ENCODE assay signal across 8 cellular contexts in the genomic region with DNA sequence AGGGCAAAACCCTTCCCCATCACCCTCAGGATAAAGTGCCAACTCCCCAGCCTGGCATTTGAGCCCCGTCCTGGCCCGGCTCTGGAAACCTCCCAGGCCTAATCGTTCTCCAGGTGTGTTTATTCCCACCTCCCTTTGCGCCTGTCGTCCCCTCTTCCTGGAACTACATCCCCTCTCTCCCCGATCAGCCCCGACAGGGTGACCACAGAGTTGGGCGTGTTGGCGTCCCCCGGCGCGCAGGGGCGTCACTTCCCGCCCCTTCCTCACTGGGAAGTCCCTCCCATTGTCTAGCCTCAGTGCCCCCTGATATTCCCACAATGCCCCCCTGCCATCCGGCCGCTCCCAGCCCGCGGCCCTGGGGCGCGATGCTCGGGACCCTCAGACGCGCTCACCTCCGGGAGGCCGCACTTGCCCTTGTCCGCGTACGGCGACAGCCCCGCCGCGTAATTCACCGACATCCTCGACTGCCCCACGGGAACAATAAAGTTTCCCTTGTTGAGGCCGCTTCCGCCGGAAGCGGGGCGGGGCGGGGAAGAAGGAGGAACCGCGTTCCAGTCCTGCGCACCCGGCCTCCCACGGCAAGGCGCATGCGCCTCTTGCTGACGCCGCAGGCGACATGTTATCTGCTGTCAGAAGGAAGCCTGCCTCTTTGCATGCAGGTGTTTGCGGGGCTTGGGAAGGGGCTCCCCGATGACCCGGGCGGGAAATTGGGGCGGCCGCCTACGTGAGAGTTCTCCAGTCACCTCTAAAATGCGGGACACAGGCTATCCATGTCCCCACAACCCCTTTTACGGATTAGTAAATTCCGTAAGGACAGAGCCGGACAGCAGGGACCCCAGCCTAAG. TPM values are rescaled to one million over a fixed set of nuclear protein-coding genes. Genes with fewer than 3 reads are reported as not detected.
DNase-seq lines count a peak whose midpoint lies in the region; ATAC-seq, FAIRE-seq and TF ChIP-seq lines count a peak whose summit lies in the region.

A gene (plus strand): TSS at position 608 of the 845 bp plus-strand sequence. CDS start 3,737 bp downstream, outside the sequence.
A gene (minus strand): TSS at position 482 of the 845 bp plus-strand sequence. CDS start 24 bp downstream, at position 458.

- H3K27me3 ChIP-seq in spleen (replicated peaks in 1 of 7) = peaks cover 0 to 5% (median 0%) of the 10 kb centered on the region in 7 donors

- 6% methylated on average over 15 of the region's 62 CpGs for WGBS in A549 (ENCODE audit: missing lambda C conversion rate)
- WGBS in spleen, 5 donors = 0 to 1% (median 0%) methylated on average over 39 to 62 of the region's 62 CpGs

- peak within 1 kb of the TSS; percentile 89 for H3K4me2 ChIP-seq in A549

- FAIRE-seq in A549 (lab: Jason Lieb, UNC) = no peak

- intact Hi-C loops in spleen (cut with DNase I; ENCODE audit: low total_unique reads) = loop anchor here (10.0 kb wide), 1 partner anchor 188 kb away; no protein-coding TSS in a partner anchor

- no peak for TF ChIP-seq RAD21 in A549 (conservative IDR thresholded peaks at IDR 0.05 in 1 of 2, IDR thresholded peaks at IDR 0.05 in 1 of 2)

- peak; percentile 64 to 83 for ATAC-seq in A549
- ATAC-seq in GM18858 (IDR thresholded peaks at IDR 0.05; ENCODE audit: unreplicated experiment) = peak; percentile 41
- ATAC-seq in HG03139 (IDR thresholded peaks at IDR 0.05; ENCODE audit: unreplicated experiment) = peak; percentile 61

- CTCF ChIA-PET in A549 (lab: Yijun Ruan, JAX) = no interaction called here

- H3K4me1 ChIP-seq in A549 (peaks cover 11% of the 10 kb centered on the region; the same call in 2 of the 3 replicates), spleen (peaks cover 19 to 45% (median 31%) of the 10 kb centered on the region in 6 donors)

- H3K9me3 ChIP-seq in A549 = no peaks in the 10 kb centered on the region
- no peaks in the 10 kb centered on the region for H3K9me3 ChIP-seq in spleen

- POLR2A ChIA-PET in A549 (lab: Yijun Ruan, JAX) = no interaction called here

- H3K4me3 ChIP-seq in A549 (peak within 1 kb of the TSS; percentile 76), spleen (peak within 1 kb of the TSS; percentile 62 to 96 (median 80))

- TF ChIP-seq POLR2A in A549 (IDR thresholded peaks at IDR 0.05; ENCODE audit: low read length) (peak; percentile 35; the same call in 1 of the 2 replicates), spleen (IDR thresholded peaks at IDR 0.05) (peak in 1 of 3 donors; percentile 22)

- peak within 1 kb of the TSS; percentile 85 to 97 for H3K27ac ChIP-seq in A549
- H3K27ac ChIP-seq in spleen = peak within 1 kb of the TSS; percentile 67 to 94 (median 87)

- DNase-seq in A549 (ENCODE audit: low read depth in 1 of 2, low spot score in 1 of 2) (peak; percentile 93 to 94), NCI-H345 (lab: John Stamatoyannopoulos, UW) (peak; percentile 98), iris pigment epithelial cell (ENCODE audit: low read depth) (peak; percentile 96), spleen (peak; percentile 99)
- DNase-seq in activated CD4-positive, CD25-positive, alpha-beta regulatory T cell treated with anti-CD3 and anti-CD28 coated beads, Interleukin-2, amount 50 U/mL, for 16 hours (ENCODE audit: low read depth, low spot score) = peak; percentile 94
- peak; percentile 95 for DNase-seq in central memory CD4-positive, alpha-beta T cell

- TF ChIP-seq EP300 in A549 (IDR thresholded peaks at IDR 0.05) = no peak

- TF ChIP-seq CTCF in A549 (IDR thresholded peaks at IDR 0.05) (no peak), spleen (IDR thresholded peaks at IDR 0.05 in 8 of 11, conservative IDR thresholded peaks at IDR 0.05 in 3 of 11) (peak in 2 of 11 experiments; percentile 20 to 26)

- peaks cover 0 to 36% (median 22%) of the 10 kb centered on the region in 6 donors for H3K36me3 ChIP-seq in spleen

TF ChIP-seq in A549, 52 proteins besides CTCF, POLR2A, EP300 and RAD21:
- TF ChIP-seq CBX8 (IDR thresholded peaks at IDR 0.05) = no peak
- peak; percentile 97 for TF ChIP-seq MAZ (IDR thresholded peaks at IDR 0.05; ENCODE audit: borderline replicate concordance, low read depth, low read length)
- TF ChIP-seq, protein P1, sequence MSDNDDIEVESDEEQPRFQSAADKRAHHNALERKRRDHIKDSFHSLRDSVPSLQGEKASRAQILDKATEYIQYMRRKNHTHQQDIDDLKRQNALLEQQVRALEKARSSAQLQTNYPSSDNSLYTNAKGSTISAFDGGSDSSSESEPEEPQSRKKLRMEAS (IDR thresholded peaks at IDR 0.05) = peak; percentile 68
- TF ChIP-seq, protein P2, sequence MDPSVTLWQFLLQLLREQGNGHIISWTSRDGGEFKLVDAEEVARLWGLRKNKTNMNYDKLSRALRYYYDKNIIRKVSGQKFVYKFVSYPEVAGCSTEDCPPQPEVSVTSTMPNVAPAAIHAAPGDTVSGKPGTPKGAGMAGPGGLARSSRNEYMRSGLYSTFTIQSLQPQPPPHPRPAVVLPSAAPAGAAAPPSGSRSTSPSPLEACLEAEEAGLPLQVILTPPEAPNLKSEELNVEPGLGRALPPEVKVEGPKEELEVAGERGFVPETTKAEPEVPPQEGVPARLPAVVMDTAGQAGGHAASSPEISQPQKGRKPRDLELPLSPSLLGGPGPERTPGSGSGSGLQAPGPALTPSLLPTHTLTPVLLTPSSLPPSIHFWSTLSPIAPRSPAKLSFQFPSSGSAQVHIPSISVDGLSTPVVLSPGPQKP (IDR thresholded peaks at IDR 0.05; ENCODE audit: low read depth, low read length) = peak; percentile 77
- no peak for TF ChIP-seq EHMT2 (IDR thresholded peaks at IDR 0.05; ENCODE audit: low read depth)
- TF ChIP-seq KDM5A (IDR thresholded peaks at IDR 0.05) = 0 out of 2 replicates have a peak, but pooled peaks have one; percentile 34
- TF ChIP-seq CHD2 (IDR thresholded peaks at IDR 0.05; ENCODE audit: low read length, partially characterized antibody) = no peak
- TF ChIP-seq KDM1A (IDR thresholded peaks at IDR 0.05; ENCODE audit: low read depth) = peak; percentile 81; the same call in 1 of the 2 replicates
- no peak for TF ChIP-seq HOXA7 (CRISPR knock-in tag; IDR thresholded peaks at IDR 0.05)
- no peak for TF ChIP-seq HDAC2 (IDR thresholded peaks at IDR 0.05)
- no peak for TF ChIP-seq ZFP36 (IDR thresholded peaks at IDR 0.05; ENCODE audit: borderline replicate concordance, partially characterized antibody)
- TF ChIP-seq, protein P3, sequence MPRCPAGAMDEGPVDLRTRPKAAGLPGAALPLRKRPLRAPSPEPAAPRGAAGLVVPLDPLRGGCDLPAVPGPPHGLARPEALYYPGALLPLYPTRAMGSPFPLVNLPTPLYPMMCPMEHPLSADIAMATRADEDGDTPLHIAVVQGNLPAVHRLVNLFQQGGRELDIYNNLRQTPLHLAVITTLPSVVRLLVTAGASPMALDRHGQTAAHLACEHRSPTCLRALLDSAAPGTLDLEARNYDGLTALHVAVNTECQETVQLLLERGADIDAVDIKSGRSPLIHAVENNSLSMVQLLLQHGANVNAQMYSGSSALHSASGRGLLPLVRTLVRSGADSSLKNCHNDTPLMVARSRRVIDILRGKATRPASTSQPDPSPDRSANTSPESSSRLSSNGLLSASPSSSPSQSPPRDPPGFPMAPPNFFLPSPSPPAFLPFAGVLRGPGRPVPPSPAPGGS (IDR thresholded peaks at IDR 0.05) = 0 out of 3 replicates have a peak, but pooled peaks have one; percentile 40
- no peak for TF ChIP-seq HEYL (CRISPR knock-in tag; IDR thresholded peaks at IDR 0.05)
- TF ChIP-seq JUN (IDR thresholded peaks at IDR 0.05) = peak in 1 of 2 experiments; percentile 63; a peak in 1 of 5 replicates
- TF ChIP-seq, protein P4, sequence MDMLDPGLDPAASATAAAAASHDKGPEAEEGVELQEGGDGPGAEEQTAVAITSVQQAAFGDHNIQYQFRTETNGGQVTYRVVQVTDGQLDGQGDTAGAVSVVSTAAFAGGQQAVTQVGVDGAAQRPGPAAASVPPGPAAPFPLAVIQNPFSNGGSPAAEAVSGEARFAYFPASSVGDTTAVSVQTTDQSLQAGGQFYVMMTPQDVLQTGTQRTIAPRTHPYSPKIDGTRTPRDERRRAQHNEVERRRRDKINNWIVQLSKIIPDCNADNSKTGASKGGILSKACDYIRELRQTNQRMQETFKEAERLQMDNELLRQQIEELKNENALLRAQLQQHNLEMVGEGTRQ (IDR thresholded peaks at IDR 0.05) = no peak
- TF ChIP-seq PHF8 (IDR thresholded peaks at IDR 0.05; ENCODE audit: borderline replicate concordance, low read depth) = peak; percentile 56; the same call in 1 of the 2 replicates
- TF ChIP-seq, protein P5, sequence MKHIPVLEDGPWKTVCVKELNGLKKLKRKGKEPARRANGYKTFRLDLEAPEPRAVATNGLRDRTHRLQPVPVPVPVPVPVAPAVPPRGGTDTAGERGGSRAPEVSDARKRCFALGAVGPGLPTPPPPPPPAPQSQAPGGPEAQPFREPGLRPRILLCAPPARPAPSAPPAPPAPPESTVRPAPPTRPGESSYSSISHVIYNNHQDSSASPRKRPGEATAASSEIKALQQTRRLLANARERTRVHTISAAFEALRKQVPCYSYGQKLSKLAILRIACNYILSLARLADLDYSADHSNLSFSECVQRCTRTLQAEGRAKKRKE (CRISPR knock-in tag; IDR thresholded peaks at IDR 0.05; ENCODE audit: low read depth) = no peak

RNA-seq across cellular contexts. Expression of the first gene that starts in this region (rescaled TPM):
- 0.12 and 0.28 TPM in 2 replicates for polyA plus RNA-seq in A549 (2011; rRNA removed)
- polyA plus RNA-seq in A549 (2012; cell fraction: cytosol; rRNA removed) = 0.09 TPM in 2 replicates
- 0.71 and 0.88 TPM in 2 replicates for polyA plus RNA-seq in A549 (2012; cell fraction: nucleus; rRNA removed)
- 0.28 to 0.54 TPM (median 0.36 TPM) in 3 replicates for polyA plus RNA-seq in A549 (2017; fragmentation: RNase III; extraction: RNeasy Plus Mini Kit Qiagen cat#74134 plus additional on column Dnase treatment)
- polyA minus RNA-seq in A549 (2011; rRNA and poly(A)+ RNA removed) = 0.10 and 0.21 TPM in 2 replicates
- 1 to 10 TPM in 3 of 7 donors, under 1 TPM in 4; 0.67 to 2.2 (median 0.97) TPM for total RNA-seq in spleen
- 1 to 10 TPM in 1 of 3 donors, under 1 TPM in 2; 0.70 to 1.4 (median 0.80) TPM for polyA plus RNA-seq in spleen

RNA-seq across cellular contexts. Expression of the second gene that starts in this region (rescaled TPM):
- polyA plus RNA-seq in A549 (2011; rRNA removed) (10.2 and 11.7 TPM in 2 replicates), A549 (2017; fragmentation: RNase III; extraction: RNeasy Plus Mini Kit Qiagen cat#74134 plus additional on column Dnase treatment) (20.2 to 22.6 TPM (median 21.6 TPM) in 3 replicates), spleen (10 to 100 TPM; 23.1 to 37.5 (median 35.6) TPM)
- polyA plus RNA-seq in A549 (2012; cell fraction: cytosol; rRNA removed) = 33.0 and 36.6 TPM in 2 replicates
- 71.9 and 111 TPM in 2 replicates for polyA plus RNA-seq in A549 (2012; cell fraction: nucleus; rRNA removed)
- polyA minus RNA-seq in A549 (2011; rRNA and poly(A)+ RNA removed) = 5.5 and 7.5 TPM in 2 replicates
- 10 to 100 TPM; 15.9 to 39.8 (median 27.7) TPM for total RNA-seq in spleen

Comparison
In these comparisons a context has a peak if more than half of its experiments do, and no peak if none do; other contexts are left out.
1. Peak in every context shown above with its lines: DNase-seq, ATAC-seq, H3K4me3 ChIP-seq and H3K27ac ChIP-seq.